Comparison of ENCODE assay signal across 26 cellular contexts in genomic region chr17:55314784-55315491, GRCh38. TPM values are rescaled to one million over a fixed set of nuclear protein-coding genes. Genes with fewer than 3 reads are reported as not detected.
DNase-seq lines count a peak whose midpoint lies in the region; ATAC-seq and TF ChIP-seq lines count a peak whose summit lies in the region.
"Had no signal": no experiment of that assay in that cellular context is flagged by ENCODE, and none has a peak within 500 bp of the region (broad histone marks: within the 10 kb centered on the region; RNA-seq: fewer than 3 reads in every experiment).

No MANE protein-coding gene starts in this region.

- intact Hi-C loops in heart left ventricle (cut with DNase I): loop anchor here in 1 of 10 donors (10.0 kb wide), 1 partner anchor 170 kb away; no protein-coding TSS in a partner anchor

- peak; percentile 16 for ATAC-seq in T-helper 17 cell
- ATAC-seq in activated T-cell treated with anti-CD3 and anti-CD28 coated beads, Interleukin-2, amount 50 U/mL, for 72 hours (replicated peaks in 1 of 2): peak; percentile 90
- ATAC-seq in stimulated activated memory B cell treated with anti-CD40 and anti-IgM and Interleukin-4, amounts not matched to agents 10 μg/mL and 1 μg/mL and 100 μg/mL, for 72 hours: peak; percentile 35
- no peak for ATAC-seq in heart left ventricle
- ATAC-seq: left colon, mucosa of descending colon, Panc1, SK-N-SH treated with all-trans-retinoic acid at 6 μM for 48 hours had no signal

- H3K27ac ChIP-seq in heart left ventricle: no peak overlapping the region
- H3K27ac ChIP-seq: BLaER1, cardiac muscle cell, epithelial cell of prostate, stomach, thyroid gland had no signal

- peak; percentile 6 for DNase-seq in activated naive CD4-positive, alpha-beta T cell treated with Interleukin-2 at 50 U/mL for 16 hours
- no peak for DNase-seq in activated naive CD4-positive, alpha-beta T cell (lab: John Stamatoyannopoulos, UW)
- DNase-seq in T-helper 17 cell (no peak), foreskin fibroblast (no peak), heart left ventricle (no peak)
- peak; percentile 57 to 64 for DNase-seq in activated T-cell treated with anti-CD3 and anti-CD28 coated beads, Interleukin-2, amount 50 U/mL, for 72 hours
- DNase-seq: left colon, mucosa of descending colon, NCI-H1048, NCI-H446, NCI-H774, Right ventricle myocardium superior, stomach, thyroid gland had no signal

- 89 to 95% (median 92%) methylated on average over 8 of the region's 8 CpGs for WGBS in heart left ventricle, 4 donors

- H3K4me3 Mint-ChIP-seq in T-helper 17 cell: no peak overlapping the region
- peak overlapping the region; percentile 68 for H3K4me3 Mint-ChIP-seq in activated T-cell treated with anti-CD3 and anti-CD28 coated beads, Interleukin-2, amount 50 U/mL, for 72 hours
- H3K4me3 Mint-ChIP-seq in stimulated activated memory B cell treated with anti-CD40 and anti-IgM and Interleukin-4, amounts not matched to agents 10 μg/mL and 1 μg/mL and 100 μg/mL, for 72 hours: no peak overlapping the region
- H3K4me3 Mint-ChIP-seq: activated naive CD4-positive, alpha-beta T cell treated with anti-CD3 and anti-CD28 coated beads, Interleukin-2, amount 50 U/mL, for 24 hours; nephron had no signal

- H3K9me3 ChIP-seq in T-helper 17 cell (ENCODE audit: control insufficient read depth, low read length, poor library complexity, severe bottlenecking): no peaks in the 10 kb centered on the region
- H3K9me3 ChIP-seq in heart left ventricle: no peaks in the 10 kb centered on the region
- H3K9me3 ChIP-seq: BLaER1, mucosa of descending colon, stomach, thyroid gland had no signal

- H3K27me3 Mint-ChIP-seq in T-helper 17 cell: no peaks in the 10 kb centered on the region
- H3K27me3 Mint-ChIP-seq in activated T-cell treated with anti-CD3 and anti-CD28 coated beads, Interleukin-2, amount 50 U/mL, for 72 hours (ENCODE audit: low read depth): peaks cover 38% of the 10 kb centered on the region
- peaks cover 15% of the 10 kb centered on the region for H3K27me3 Mint-ChIP-seq in stimulated activated memory B cell treated with anti-CD40 and anti-IgM and Interleukin-4, amounts not matched to agents 10 μg/mL and 1 μg/mL and 100 μg/mL, for 72 hours

- TF ChIP-seq CTCF in foreskin fibroblast (IDR thresholded peaks at IDR 0.05; ENCODE audit: low read depth, low read length): no peak
- no peak for TF ChIP-seq CTCF in heart left ventricle (IDR thresholded peaks at IDR 0.05)

- H3K4me1 ChIP-seq in heart left ventricle: peaks cover 0 to 3% (median 0%) of the 10 kb centered on the region in 12 donors
- H3K4me1 ChIP-seq: BLaER1, thyroid gland had no signal

- H3K36me3 Mint-ChIP-seq in T-helper 17 cell (ENCODE audit: low read depth): peaks cover 10% of the 10 kb centered on the region
- peaks cover 5 to 9% of the 10 kb centered on the region in 2 donors for H3K36me3 Mint-ChIP-seq in activated T-cell treated with anti-CD3 and anti-CD28 coated beads, Interleukin-2, amount 50 U/mL, for 72 hours (ENCODE audit: insufficient read depth in 2 of 2)
- no peaks in the 10 kb centered on the region for H3K36me3 Mint-ChIP-seq in stimulated activated memory B cell treated with anti-CD40 and anti-IgM and Interleukin-4, amounts not matched to agents 10 μg/mL and 1 μg/mL and 100 μg/mL, for 72 hours
- H3K36me3 Mint-ChIP-seq: activated naive CD4-positive, alpha-beta T cell treated with anti-CD3 and anti-CD28 coated beads, Interleukin-2, amount 50 U/mL, for 24 hours had no signal

- H3K27me3 ChIP-seq in heart left ventricle: no peaks in the 10 kb centered on the region
- H3K27me3 ChIP-seq: BLaER1, cardiac muscle cell, stomach, thyroid gland had no signal

- no peak overlapping the region for H3K27ac Mint-ChIP-seq in T-helper 17 cell
- peak overlapping the region; percentile 91 for H3K27ac Mint-ChIP-seq in activated T-cell treated with anti-CD3 and anti-CD28 coated beads, Interleukin-2, amount 50 U/mL, for 72 hours
- no peak overlapping the region for H3K27ac Mint-ChIP-seq in stimulated activated memory B cell treated with anti-CD40 and anti-IgM and Interleukin-4, amounts not matched to agents 10 μg/mL and 1 μg/mL and 100 μg/mL, for 72 hours
- H3K27ac Mint-ChIP-seq: activated naive CD4-positive, alpha-beta T cell treated with anti-CD3 and anti-CD28 coated beads, Interleukin-2, amount 50 U/mL, for 24 hours; nephron had no signal

- H3K4me1 Mint-ChIP-seq in T-helper 17 cell: peaks cover 16% of the 10 kb centered on the region
- peaks cover 33% of the 10 kb centered on the region for H3K4me1 Mint-ChIP-seq in activated T-cell treated with anti-CD3 and anti-CD28 coated beads, Interleukin-2, amount 50 U/mL, for 72 hours (ENCODE audit: low read depth)
- H3K4me1 Mint-ChIP-seq in stimulated activated memory B cell treated with anti-CD40 and anti-IgM and Interleukin-4, amounts not matched to agents 10 μg/mL and 1 μg/mL and 100 μg/mL, for 72 hours: no peaks in the 10 kb centered on the region
- H3K4me1 Mint-ChIP-seq: activated naive CD4-positive, alpha-beta T cell treated with anti-CD3 and anti-CD28 coated beads, Interleukin-2, amount 50 U/mL, for 24 hours; nephron had no signal

- H3K36me3 ChIP-seq in heart left ventricle: peaks cover 0 to 58% (median 13%) of the 10 kb centered on the region in 9 donors
- H3K36me3 ChIP-seq: BLaER1, cardiac muscle cell had no signal

- TF ChIP-seq POLR2A in heart left ventricle (IDR thresholded peaks at IDR 0.05): no peak

- peaks cover 0 to 2% of the 10 kb centered on the region in 2 donors for H3K9me3 Mint-ChIP-seq in activated T-cell treated with anti-CD3 and anti-CD28 coated beads, Interleukin-2, amount 50 U/mL, for 72 hours
- H3K9me3 Mint-ChIP-seq in stimulated activated memory B cell treated with anti-CD40 and anti-IgM and Interleukin-4, amounts not matched to agents 10 μg/mL and 1 μg/mL and 100 μg/mL, for 72 hours: no peaks in the 10 kb centered on the region
- H3K9me3 Mint-ChIP-seq: activated naive CD4-positive, alpha-beta T cell treated with anti-CD3 and anti-CD28 coated beads, Interleukin-2, amount 50 U/mL, for 24 hours; nephron had no signal

- H3K4me3 ChIP-seq in foreskin fibroblast (ENCODE audit: low read depth in 1 of 2, low read length in 2 of 2): no peak overlapping the region
- no peak overlapping the region for H3K4me3 ChIP-seq in heart left ventricle
- H3K4me3 ChIP-seq: BLaER1, cardiac muscle cell, mucosa of descending colon, stomach, thyroid gland had no signal

RNA-seq across cellular contexts. Expression of gene HLF, which starts 50.2 kb away (rescaled TPM):
- total RNA-seq in T-helper 17 cell: 10 to 100 TPM; 20.2 to 22.5 TPM
- total RNA-seq in activated T-cell treated with anti-CD3 and anti-CD28 coated beads, Interleukin-2, amount 50 U/mL, for 72 hours: 10 to 100 TPM; 23.9 to 44.3 TPM
- 10 to 100 TPM in 7 of 9 donors, 1 to 10 TPM in 2; 7.5 to 46.3 (median 28.7) TPM for total RNA-seq in heart left ventricle
- 1 to 10 TPM; 5.3 to 6.9 TPM for polyA plus RNA-seq in heart left ventricle
- total RNA-seq: astrocyte, glomerular endothelial cell, lung microvascular endothelial cell had no signal
- polyA plus RNA-seq: AG04450 had no signal

Comparison
In these comparisons a context has a peak if more than half of its experiments do, and no peak if none do; other contexts are left out.
1. DNase-seq: peak in activated naive CD4-positive, alpha-beta T cell treated with Interleukin-2 at 50 U/mL for 16 hours (single experiment) and activated T-cell treated with anti-CD3 and anti-CD28 coated beads, Interleukin-2, amount 50 U/mL, for 72 hours (2 of 2); none in activated naive CD4-positive, alpha-beta T cell (0 of 4), T-helper 17 cell (0 of 3), foreskin fibroblast (0 of 2) and heart left ventricle (0 of 5).
2. ATAC-seq: peak in T-helper 17 cell (single experiment), activated T-cell treated with anti-CD3 and anti-CD28 coated beads, Interleukin-2, amount 50 U/mL, for 72 hours (2 of 2) and stimulated activated memory B cell treated with anti-CD40 and anti-IgM and Interleukin-4, amounts not matched to agents 10 μg/mL and 1 μg/mL and 100 μg/mL, for 72 hours (single experiment); none in heart left ventricle (0 of 4).
3. H3K4me3 Mint-ChIP-seq: peak in activated T-cell treated with anti-CD3 and anti-CD28 coated beads, Interleukin-2, amount 50 U/mL, for 72 hours (2 of 2); none in T-helper 17 cell (single experiment) and stimulated activated memory B cell treated with anti-CD40 and anti-IgM and Interleukin-4, amounts not matched to agents 10 μg/mL and 1 μg/mL and 100 μg/mL, for 72 hours (single experiment).